ENCODE assay signal across 8 cellular contexts in the genomic region with DNA sequence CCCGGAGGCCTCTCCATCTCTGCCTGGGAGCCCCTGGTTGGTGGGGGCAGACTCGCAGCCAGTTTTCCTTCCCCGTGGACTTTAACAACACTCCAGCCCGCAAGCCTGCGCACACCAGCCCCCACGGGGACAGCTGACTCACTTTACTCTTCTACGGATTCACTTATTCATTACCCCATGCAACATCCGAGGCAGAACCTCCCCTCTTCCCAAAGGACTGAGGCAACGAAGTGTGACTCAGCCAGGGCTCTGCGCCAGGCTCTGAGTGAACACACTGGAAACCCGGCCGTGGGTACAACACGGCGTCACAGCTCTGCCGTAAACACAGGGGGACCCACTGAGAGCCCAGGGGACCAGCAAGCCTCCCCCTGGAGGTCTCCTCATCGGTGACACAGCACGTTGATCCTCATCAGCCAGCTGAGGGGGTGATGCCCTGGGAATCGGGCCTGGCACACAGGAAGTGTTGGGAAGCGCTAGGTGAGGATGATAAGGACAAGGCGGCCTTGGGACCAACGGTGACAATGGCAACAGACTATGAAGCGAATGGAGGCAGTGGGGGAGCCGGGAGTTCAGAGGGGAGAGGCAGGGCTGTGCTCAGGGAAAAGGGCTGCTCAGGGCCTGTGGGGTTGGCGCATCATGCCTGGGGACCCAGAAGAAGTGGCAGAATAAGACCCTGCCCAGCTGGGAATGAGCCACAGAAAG. TPM values are rescaled to one million over a fixed set of nuclear protein-coding genes. Genes with fewer than 3 reads are reported as not detected.
DNase-seq lines count a peak whose midpoint lies in the region; ATAC-seq and TF ChIP-seq lines count a peak whose summit lies in the region.

No MANE protein-coding gene starts in this region.

- TF ChIP-seq CTCF in Calu3 (IDR thresholded peaks at IDR 0.05; ENCODE audit: unreplicated experiment) (no peak), left ventricle myocardium inferior (IDR thresholded peaks at IDR 0.05; ENCODE audit: borderline replicate concordance) (no peak), sigmoid colon (IDR thresholded peaks at IDR 0.05) (no peak)

- H3K27ac ChIP-seq in left ventricle myocardium inferior (replicated peaks) = peak overlapping the region; percentile 48
- peak overlapping the region; percentile 63 to 88 (median 76) for H3K27ac ChIP-seq in sigmoid colon

- H3K4me1 ChIP-seq in left ventricle myocardium inferior (peaks cover 24% of the 10 kb centered on the region), sigmoid colon (peaks cover 0 to 70% (median 54%) of the 10 kb centered on the region in 4 donors)

- TF ChIP-seq EP300 in sigmoid colon (IDR thresholded peaks at IDR 0.05) = peak in 1 of 4 donors; percentile 30

- H3K36me3 ChIP-seq in left ventricle myocardium inferior (no peaks in the 10 kb centered on the region), sigmoid colon (no peaks in the 10 kb centered on the region)

- intact Hi-C loops in Calu3 (cut with micrococcal nuclease; ENCODE audit: unreplicated experiment) = no loop called here
- intact Hi-C loops in left ventricle myocardium inferior (cut with micrococcal nuclease) = no loop called here
- intact Hi-C loops in sigmoid colon (cut with DNase I) = no loop called here

- H3K4me3 ChIP-seq in left ventricle myocardium inferior (no peak overlapping the region), sigmoid colon (peak overlapping the region in 1 of 4 donors; percentile 18)

- WGBS in sigmoid colon, 2 donors = 56 to 72% methylated on average over 24 of the region's 24 CpGs

- H3K27ac Mint-ChIP-seq in Calu3 (ENCODE audit: unreplicated experiment) = peak overlapping the region; percentile 85
- peak overlapping the region; percentile 76 for H3K27ac Mint-ChIP-seq in activated naive CD8-positive, alpha-beta T cell treated with anti-CD3 and anti-CD28 coated beads, Interleukin-2, amount 10 ng/mL, durations not matched to agents 7 days and 5 days

- peak overlapping the region; percentile 46 for H3K4me3 Mint-ChIP-seq in Calu3 (ENCODE audit: low read depth, unreplicated experiment)
- H3K4me3 Mint-ChIP-seq in activated naive CD8-positive, alpha-beta T cell treated with anti-CD3 and anti-CD28 coated beads, Interleukin-2, amount 10 ng/mL, durations not matched to agents 7 days and 5 days = peak overlapping the region; percentile 41

- no peaks in the 10 kb centered on the region for H3K27me3 ChIP-seq in left ventricle myocardium inferior (ENCODE audit: low read depth)
- H3K27me3 ChIP-seq in sigmoid colon = no peaks in the 10 kb centered on the region

- H3K36me3 Mint-ChIP-seq in Calu3 (ENCODE audit: insufficient read depth, unreplicated experiment) = peaks cover 51% of the 10 kb centered on the region
- H3K36me3 Mint-ChIP-seq in activated naive CD8-positive, alpha-beta T cell treated with anti-CD3 and anti-CD28 coated beads, Interleukin-2, amount 10 ng/mL, durations not matched to agents 7 days and 5 days = peaks cover 46% of the 10 kb centered on the region

- H3K9me3 Mint-ChIP-seq in Calu3 (ENCODE audit: low read depth, unreplicated experiment) = peaks cover 3% of the 10 kb centered on the region
- H3K9me3 Mint-ChIP-seq in activated naive CD8-positive, alpha-beta T cell treated with anti-CD3 and anti-CD28 coated beads, Interleukin-2, amount 10 ng/mL, durations not matched to agents 7 days and 5 days = no peaks in the 10 kb centered on the region

- DNase-seq in Calu3 (peak; percentile 65), NCI-H460 (ENCODE audit: extremely low read depth, low read depth) (peak; percentile 59), left ventricle myocardium inferior (peak; percentile 76), sigmoid colon (peak; percentile 95), DMS153 treated with DMSO at 0.1 percent for 48 hours (lab: John Stamatoyannopoulos, UW; ENCODE audit: unreplicated experiment) (no peak), NCI-H524 treated with DMSO at 0.1 percent for 48 hours (lab: John Stamatoyannopoulos, UW) (no peak)
- DNase-seq in activated naive CD8-positive, alpha-beta T cell treated with anti-CD3 and anti-CD28 coated beads, Interleukin-2, amount 10 ng/mL, durations not matched to agents 7 days and 5 days = no peak

- no peak for ATAC-seq in activated naive CD8-positive, alpha-beta T cell treated with anti-CD3 and anti-CD28 coated beads, Interleukin-2, amount 10 ng/mL, durations not matched to agents 7 days and 5 days (ENCODE audit: low read depth)
- no peak for ATAC-seq in HG03457 (IDR thresholded peaks at IDR 0.05; ENCODE audit: unreplicated experiment)

- H3K4me1 Mint-ChIP-seq in Calu3 (ENCODE audit: low read depth, unreplicated experiment) = peaks cover 72% of the 10 kb centered on the region
- peaks cover 74% of the 10 kb centered on the region for H3K4me1 Mint-ChIP-seq in activated naive CD8-positive, alpha-beta T cell treated with anti-CD3 and anti-CD28 coated beads, Interleukin-2, amount 10 ng/mL, durations not matched to agents 7 days and 5 days

- TF ChIP-seq POLR2A in sigmoid colon (IDR thresholded peaks at IDR 0.05) = no peak

- H3K9me3 ChIP-seq in left ventricle myocardium inferior (replicated peaks) = peaks cover 9% of the 10 kb centered on the region
- no peaks in the 10 kb centered on the region for H3K9me3 ChIP-seq in sigmoid colon

- POLR2A ChIA-PET in activated naive CD8-positive, alpha-beta T cell treated with anti-CD3 and anti-CD28 coated beads, Interleukin-2, amount 10 ng/mL, durations not matched to agents 7 days and 5 days (lab: Charles Lee) = interaction anchor here (0.7 to 7.1 kb wide), 5 partner anchors 9 to 84 kb away, joined by 3 to 105 read pairs (median 4); a partner anchor contains a TSS

- no peaks in the 10 kb centered on the region for H3K27me3 Mint-ChIP-seq in Calu3 (ENCODE audit: unreplicated experiment)
- H3K27me3 Mint-ChIP-seq in activated naive CD8-positive, alpha-beta T cell treated with anti-CD3 and anti-CD28 coated beads, Interleukin-2, amount 10 ng/mL, durations not matched to agents 7 days and 5 days = no peaks in the 10 kb centered on the region

- no TSS peak for BruUV-seq in Calu3 (replicated peaks; lab: Mats Ljungman, UMichigan)

- CTCF ChIA-PET in Calu3 (lab: Charles Lee) = interaction anchor here (0.6 to 2.4 kb wide), 5 partner anchors 12 to 413 kb away, joined by 3 to 10 read pairs (median 5); no protein-coding TSS in a partner anchor

RNA-seq across cellular contexts. Expression of a gene that starts 14.6 kb away (rescaled TPM):
- total RNA-seq in Calu3 (2022) = 312 and 343 TPM in 2 replicates
- total RNA-seq in NCI-H460 (2014; rRNA removed; shearing (Covaris generic)) = 34.6 and 46.3 TPM in 2 replicates
- polyA plus RNA-seq in NCI-H460 (2014; cell fraction: nucleus; rRNA removed) = 23.6 and 35.3 TPM in 2 replicates
- 100 to 1,000 TPM; 657 to 664 TPM for total RNA-seq in activated naive CD8-positive, alpha-beta T cell treated with anti-CD3 and anti-CD28 coated beads, Interleukin-2, amount 10 ng/mL, durations not matched to agents 7 days and 5 days
- 13.3 TPM for total RNA-seq in left ventricle myocardium inferior
- total RNA-seq in sigmoid colon = 10 to 100 TPM; 34.6 to 48.6 (median 37.8) TPM
- polyA plus RNA-seq in sigmoid colon = 100 to 1,000 TPM in 1 of 3 donors, 10 to 100 TPM in 2; 60.1 to 160 (median 96.6) TPM

RNA-seq across cellular contexts. Expression of a gene that starts 45.0 kb away (rescaled TPM):
- total RNA-seq in Calu3 (2022) (90.4 and 93.6 TPM in 2 replicates), left ventricle myocardium inferior (84.4 TPM), sigmoid colon (10 to 100 TPM; 40.0 to 45.9 (median 43.3) TPM)
- total RNA-seq in NCI-H460 (2014; rRNA removed; shearing (Covaris generic)) = 22.2 and 23.5 TPM in 2 replicates
- 37.6 and 48.1 TPM in 2 replicates for polyA plus RNA-seq in NCI-H460 (2014; cell fraction: nucleus; rRNA removed)
- 10 to 100 TPM; 66.8 to 72.6 TPM for total RNA-seq in activated naive CD8-positive, alpha-beta T cell treated with anti-CD3 and anti-CD28 coated beads, Interleukin-2, amount 10 ng/mL, durations not matched to agents 7 days and 5 days
- polyA plus RNA-seq in sigmoid colon = 10 to 100 TPM; 14.4 to 30.6 (median 15.0) TPM

Comparison
In these comparisons a context has a peak if more than half of its experiments do, and no peak if none do; other contexts are left out.
1. DNase-seq: peak in Calu3 (single experiment), NCI-H460 (single experiment), left ventricle myocardium inferior (single experiment) and sigmoid colon (single experiment); none in activated naive CD8-positive, alpha-beta T cell treated with anti-CD3 and anti-CD28 coated beads, Interleukin-2, amount 10 ng/mL, durations not matched to agents 7 days and 5 days (single experiment), DMS153 treated with DMSO at 0.1 percent for 48 hours (single experiment) and NCI-H524 treated with DMSO at 0.1 percent for 48 hours (single experiment).